Comparison of ENCODE assay signal across 10 cellular contexts in genomic region chr6:28635547-28636158, GRCh38.
DNase-seq lines count a peak whose midpoint lies in the region; ATAC-seq and TF ChIP-seq lines count a peak whose summit lies in the region.
"Had no signal": no experiment of that assay in that cellular context is flagged by ENCODE, and none has a peak within 500 bp of the region (broad histone marks: within the 10 kb centered on the region; RNA-seq: fewer than 3 reads in every experiment).

No MANE protein-coding gene starts in this region.

- ATAC-seq in HG02623 (IDR thresholded peaks at IDR 0.05; ENCODE audit: unreplicated experiment) (no peak), sciatic nerve (no peak)
- ATAC-seq: activated CD4-positive, CD25-positive, alpha-beta regulatory T cell treated with anti-CD3 and anti-CD28 coated beads, Interleukin-2, amount 50 U/mL, for 24 hours; HCT116 had no signal

- in situ Hi-C loops in ACHN (cut with HindIII; ENCODE audit: low pct_ligation_motif_present, low pct_unique_long_range_greater_than_20kb, low sequenced_read_pairs): no loop called here

- intact Hi-C loops in sciatic nerve (cut with DNase I): no loop called here

- H3K36me3 ChIP-seq in kidney epithelial cell (ENCODE audit: control insufficient read depth, insufficient read depth, low read length): no peaks in the 10 kb centered on the region

- H3K4me3 ChIP-seq in GM08714 (ENCODE audit: low read length): peak overlapping the region; percentile 7; the same call in 1 of the 2 replicates
- H3K4me3 ChIP-seq in kidney epithelial cell (ENCODE audit: low read depth, low read length): peak overlapping the region; percentile 41

- H3K27ac ChIP-seq in angular gyrus (ENCODE audit: low read depth, low read length): peak overlapping the region; percentile 87

- TF ChIP-seq CTCF in kidney epithelial cell (IDR thresholded peaks at IDR 0.05; ENCODE audit: insufficient read depth, low read length, poor library complexity, severe bottlenecking): no peak

- peak; percentile 5 for DNase-seq in ACHN
- no peak for DNase-seq in kidney epithelial cell (ENCODE audit: low read depth)
- no peak for DNase-seq in sciatic nerve (ENCODE audit: low spot score)
- no peak for DNase-seq in SHP77 treated with DMSO at 0.1 percent for 48 hours (lab: John Stamatoyannopoulos, UW)
- no peak for DNase-seq in kidney tubule cell (ENCODE audit: low spot score)

- H3K27me3 ChIP-seq in kidney epithelial cell (ENCODE audit: control insufficient read depth, insufficient read depth, low read length): peaks cover 20% of the 10 kb centered on the region
